In the genomic region with DNA sequence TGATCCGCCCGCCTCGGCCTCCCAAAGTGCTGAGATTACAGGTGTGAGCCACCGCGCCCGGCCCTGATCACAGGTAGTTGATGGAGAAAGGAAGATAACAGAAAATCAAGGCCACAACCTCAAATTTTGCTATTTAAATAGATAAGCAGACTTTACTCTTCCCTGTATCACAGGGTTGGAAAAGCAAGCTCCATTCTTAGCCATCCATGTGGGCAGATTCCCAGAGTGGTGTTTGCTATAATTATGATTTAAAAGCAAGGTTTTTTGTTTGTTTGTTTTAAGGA, we compare ENCODE assay signal across 10 cellular contexts. TPM values are rescaled to one million over a fixed set of nuclear protein-coding genes. Genes with fewer than 3 reads are reported as not detected.
DNase-seq lines count a peak whose midpoint lies in the region; ATAC-seq and TF ChIP-seq lines count a peak whose summit lies in the region.
"Had no signal": no experiment of that assay in that cellular context is flagged by ENCODE, and none has a peak within 500 bp of the region (broad histone marks: within the 10 kb centered on the region; RNA-seq: fewer than 3 reads in every experiment).

No MANE protein-coding gene starts in this region.

- no peaks in the 10 kb centered on the region for H3K36me3 Mint-ChIP-seq in activated B cell treated with CpG ODN at 0.5 μM for 24 hours (ENCODE audit: low read depth)
- H3K36me3 Mint-ChIP-seq: immature natural killer cell had no signal

- H3K4me1 Mint-ChIP-seq in activated B cell treated with CpG ODN at 0.5 μM for 24 hours = peaks cover 64% of the 10 kb centered on the region

- H3K4me3 Mint-ChIP-seq in activated B cell treated with CpG ODN at 0.5 μM for 24 hours = no peak overlapping the region

- no peaks in the 10 kb centered on the region for H3K9me2 ChIP-seq in Karpas-422 (replicated peaks; ENCODE audit: insufficient read depth, low read length)

- peak; percentile 12 for DNase-seq in activated effector memory CD4-positive, alpha-beta T cell treated with anti-CD3 and anti-CD28 coated beads, Interleukin-2, amount 50 U/mL, for 16 hours
- no peak for DNase-seq in activated effector memory CD4-positive, alpha-beta T cell treated with Interleukin-2 at 50 U/mL for 16 hours
- DNase-seq in activated B cell treated with CpG ODN at 0.5 μM for 24 hours (no peak), right lobe of liver (no peak), thyroid gland (no peak), Karpas-422 (no peak), RKO (ENCODE audit: low spot score) (no peak), NCI-H2081 treated with DMSO at 0.1 percent for 48 hours (lab: John Stamatoyannopoulos, UW) (no peak)
- DNase-seq: NCI-H2171 treated with DMSO at 0.1 percent for 48 hours had no signal

- no peak overlapping the region for H3K9ac ChIP-seq in Karpas-422 (ENCODE audit: low read length)

- no peaks in the 10 kb centered on the region for H3K9me3 Mint-ChIP-seq in activated B cell treated with CpG ODN at 0.5 μM for 24 hours
- H3K9me3 Mint-ChIP-seq: immature natural killer cell had no signal

- H3K4me1 ChIP-seq in right lobe of liver (peaks cover 0 to 58% (median 25%) of the 10 kb centered on the region in 4 donors), thyroid gland (peaks cover 48 to 70% of the 10 kb centered on the region in 2 donors), Karpas-422 (ENCODE audit: low read length) (peaks cover 20% of the 10 kb centered on the region)

- no peaks in the 10 kb centered on the region for H3K27me3 ChIP-seq in right lobe of liver
- H3K27me3 ChIP-seq in thyroid gland = no peaks in the 10 kb centered on the region
- no peaks in the 10 kb centered on the region for H3K27me3 ChIP-seq in Karpas-422 (ENCODE audit: low read length)

- H3K9me3 ChIP-seq in right lobe of liver (no peaks in the 10 kb centered on the region), thyroid gland (no peaks in the 10 kb centered on the region), Karpas-422 (ENCODE audit: low read length) (no peaks in the 10 kb centered on the region)

- no peaks in the 10 kb centered on the region for H3K36me3 ChIP-seq in right lobe of liver
- H3K36me3 ChIP-seq in thyroid gland = no peaks in the 10 kb centered on the region
- H3K36me3 ChIP-seq in Karpas-422 (ENCODE audit: insufficient read depth, low read length) = no peaks in the 10 kb centered on the region

- 61% methylated on average over 6 of the region's 6 CpGs for WGBS in right lobe of liver (ENCODE audit: insufficient coverage, low coverage, low lambda C conversion rate, missing lambda C conversion rate)
- 90 to 96% methylated on average over 6 of the region's 6 CpGs for WGBS in thyroid gland, 2 donors

- POLR2A ChIA-PET in activated B cell treated with CpG ODN at 0.5 μM for 24 hours (lab: Charles Lee) = interaction anchor here (0.6 to 6.2 kb wide), 7 partner anchors 62 to 1515 kb away, joined by 3 to 106 read pairs (median 4); partner anchors contain the start of genes PTRH2 and VMP1

- H3K79me2 ChIP-seq in Karpas-422 (ENCODE audit: low read length) = no peaks in the 10 kb centered on the region

- H3K27ac Mint-ChIP-seq in activated B cell treated with CpG ODN at 0.5 μM for 24 hours = peak overlapping the region; percentile 92

- no peaks in the 10 kb centered on the region for H3K27me3 Mint-ChIP-seq in activated B cell treated with CpG ODN at 0.5 μM for 24 hours

- H3K4me2 ChIP-seq in Karpas-422 (ENCODE audit: low read depth, low read length, poor library complexity, severe bottlenecking) = no peak overlapping the region

- TF ChIP-seq CTCF in activated B cell treated with CpG ODN at 0.5 μM for 24 hours (IDR thresholded peaks at IDR 0.05) (no peak), right lobe of liver (IDR thresholded peaks at IDR 0.05) (no peak), thyroid gland (IDR thresholded peaks at IDR 0.05) (no peak)

- H3K27ac ChIP-seq in right lobe of liver (peak overlapping the region; percentile 84 to 96 (median 94)), thyroid gland (peak overlapping the region; percentile 60 to 98 (median 85)), Karpas-422 (ENCODE audit: low read length) (no peak overlapping the region)

- TF ChIP-seq POLR2A in right lobe of liver (IDR thresholded peaks at IDR 0.05) (no peak), thyroid gland (IDR thresholded peaks at IDR 0.05) (no peak)

- CTCF ChIA-PET in activated B cell treated with CpG ODN at 0.5 μM for 24 hours (lab: Charles Lee) = interaction anchor here (1.2 to 7.3 kb wide), 6 partner anchors 10 to 103 kb away, joined by 3 to 53 read pairs (median 8); no protein-coding TSS in a partner anchor

- intact Hi-C loops in activated B cell treated with CpG ODN at 0.5 μM for 24 hours (cut with micrococcal nuclease) (no loop called here), right lobe of liver (cut with DNase I) (no loop called here), thyroid gland (cut with DNase I) (no loop called here)

- no peaks in the 10 kb centered on the region for H4K20me1 ChIP-seq in Karpas-422 (ENCODE audit: insufficient read depth, low read depth, low read length)

- no peak for ATAC-seq in activated B cell treated with CpG ODN at 0.5 μM for 24 hours (ENCODE audit: low read depth)
- ATAC-seq in right lobe of liver = no peak

- H2AFZ ChIP-seq in Karpas-422 (ENCODE audit: low read length) = no peak overlapping the region

- H3K4me3 ChIP-seq in right lobe of liver (no peak overlapping the region), thyroid gland (replicated peaks in 1 of 3) (no peak overlapping the region), Karpas-422 (ENCODE audit: low read length) (no peak overlapping the region)

RNA-seq across cellular contexts. Expression of gene TUBD1, which starts 44.4 kb away (rescaled TPM):
- total RNA-seq in activated B cell treated with CpG ODN at 0.5 μM for 24 hours (10.5 and 15.1 TPM in 2 replicates), right lobe of liver (1 to 10 TPM; 2.9 to 5.5 (median 4.4) TPM), thyroid gland (10 to 100 TPM; 11.2 to 28.4 (median 17.9) TPM)
- total RNA-seq in Karpas-422 (2014; rRNA removed; shearing (Covaris generic); ENCODE audit: low replicate concordance) = 3.1 and 7.3 TPM in 2 replicates

RNA-seq across cellular contexts. Expression of gene RPS6KB1, which starts 44.6 kb away (rescaled TPM):
- 57.7 and 63.0 TPM in 2 replicates for total RNA-seq in activated B cell treated with CpG ODN at 0.5 μM for 24 hours
- 10 to 100 TPM; 11.3 to 20.3 (median 14.8) TPM for total RNA-seq in right lobe of liver
- total RNA-seq in thyroid gland = 100 to 1,000 TPM in 1 of 4 donors, 10 to 100 TPM in 3; 40.0 to 200 (median 55.7) TPM
- 22.0 and 22.8 TPM in 2 replicates for total RNA-seq in Karpas-422 (2014; rRNA removed; shearing (Covaris generic); ENCODE audit: low replicate concordance)
